26 cellular contexts compared by ENCODE assay signal in genomic region chr16:19783847-19784736, GRCh38.
DNase-seq lines count a peak whose midpoint lies in the region; ATAC-seq and TF ChIP-seq lines count a peak whose summit lies in the region.
"Had no signal": no experiment of that assay in that cellular context is flagged by ENCODE, and none has a peak within 500 bp of the region (broad histone marks: within the 10 kb centered on the region; RNA-seq: fewer than 3 reads in every experiment).

No MANE protein-coding gene starts in this region.

- H3K27me3 ChIP-seq in breast epithelium (no peaks in the 10 kb centered on the region), mammary epithelial cell (ENCODE audit: insufficient read depth, low read length) (no peaks in the 10 kb centered on the region), neural cell (ENCODE audit: insufficient read depth, low read depth, low read length) (no peaks in the 10 kb centered on the region), thyroid gland (no peaks in the 10 kb centered on the region)
- H3K27me3 ChIP-seq: gastrocnemius medialis, transverse colon had no signal

- peak; percentile 34 for ATAC-seq in left ventricle myocardium superior
- ATAC-seq: esophagus mucosa; stimulated activated naive B cell treated with anti-CD40 and anti-IgM and Interleukin-4, amounts not matched to agents 10 μg/mL and 1 μg/mL and 100 μg/mL, for 72 hours; WTC11 had no signal

- no peak for TF ChIP-seq RAD21 in neural cell (conservative IDR thresholded peaks at IDR 0.05)

- H3K9ac ChIP-seq in mammary epithelial cell (ENCODE audit: insufficient read depth, low read length): no peak overlapping the region
- H3K9ac ChIP-seq in neural cell (ENCODE audit: low read length): peak overlapping the region; percentile 18

- H3K9me3 ChIP-seq in breast epithelium (no peaks in the 10 kb centered on the region), mammary epithelial cell (replicated peaks; ENCODE audit: insufficient read depth, low read length) (no peaks in the 10 kb centered on the region), neural cell (ENCODE audit: low read length) (no peaks in the 10 kb centered on the region), thyroid gland (no peaks in the 10 kb centered on the region)
- H3K9me3 ChIP-seq: gastrocnemius medialis, transverse colon had no signal

- H2AFZ ChIP-seq in mammary epithelial cell (ENCODE audit: low read depth, low read length) (no peak overlapping the region), neural cell (ENCODE audit: low read depth, low read length) (no peak overlapping the region)

- TF ChIP-seq EP300 in neural cell (conservative IDR thresholded peaks at IDR 0.05; ENCODE audit: poor library complexity, severe bottlenecking): no peak

- no peaks in the 10 kb centered on the region for H3K36me3 ChIP-seq in breast epithelium
- H3K36me3 ChIP-seq in mammary epithelial cell (ENCODE audit: insufficient read depth, low read length): no peaks in the 10 kb centered on the region
- no peaks in the 10 kb centered on the region for H3K36me3 ChIP-seq in neural cell (ENCODE audit: insufficient read depth, low read length)
- H3K36me3 ChIP-seq in thyroid gland: no peaks in the 10 kb centered on the region
- H3K36me3 ChIP-seq: gastrocnemius medialis, transverse colon had no signal

- no peaks in the 10 kb centered on the region for H3K4me1 ChIP-seq in breast epithelium
- no peaks in the 10 kb centered on the region for H3K4me1 ChIP-seq in mammary epithelial cell (ENCODE audit: insufficient read depth, low read length)
- H3K4me1 ChIP-seq in thyroid gland: peaks cover 0 to 22% of the 10 kb centered on the region in 2 donors

- H3K79me2 ChIP-seq in mammary epithelial cell (ENCODE audit: insufficient read depth, low read length): no peaks in the 10 kb centered on the region
- no peaks in the 10 kb centered on the region for H3K79me2 ChIP-seq in neural cell (replicated peaks; ENCODE audit: insufficient read depth, low read length)

- DNase-seq in breast epithelium (ENCODE audit: low spot score in 2 of 2): no peak
- no peak for DNase-seq in mammary epithelial cell
- DNase-seq in left ventricle myocardium superior: no peak
- DNase-seq in thyroid gland: no peak
- no peak for DNase-seq in NCI-H2081 treated with DMSO at 0.1 percent for 48 hours (lab: John Stamatoyannopoulos, UW)
- no peak for DNase-seq in HPDE6-E6E7 (ENCODE audit: extremely low spot score)
- no peak for DNase-seq in AML-193 (lab: John Stamatoyannopoulos, UW)
- DNase-seq: activated CD4-positive, alpha-beta memory T cell treated with anti-CD3 and anti-CD28 coated beads for 36 hours; activated effector memory CD4-positive, alpha-beta T cell treated with Interleukin-2 at 50 U/mL for 16 hours; activated naive CD8-positive, alpha-beta T cell treated with anti-CD3 and anti-CD28 coated beads, Interleukin-2, amount 10 ng/mL, durations not matched to agents 7 days and 5 days; CD8-positive, alpha-beta memory T cell; DMS153; effector memory CD4-positive, alpha-beta T cell; gastrocnemius medialis; NCI-H187 treated with DMSO at 0.1 percent for 48 hours; NCI-H226; SHP77; stimulated activated CD4-positive, alpha-beta T cell treated with anti-CD3 and anti-CD28 coated beads, Interleukin-12 subunit alpha, Interleukin-12 subunit beta, amount 100 ng/mL, for 4 hours; stimulated activated CD4-positive, alpha-beta T cell treated with anti-CD3 and anti-CD28 coated beads, Interleukin-4, amount 100 ng/mL, for 24 hours; stimulated activated naive B cell treated with anti-CD40 and anti-IgM and Interleukin-4, amounts not matched to agents 10 μg/mL and 1 μg/mL and 100 μg/mL, for 72 hours; T1000; transverse colon had no signal

- CTCF ChIA-PET in mammary epithelial cell (lab: Charles Lee; ENCODE audit: low non-redundant PET): no interaction called here

- TF ChIP-seq CTCF in breast epithelium (IDR thresholded peaks at IDR 0.05) (no peak), mammary epithelial cell (conservative IDR thresholded peaks at IDR 0.05 in 1 of 2, IDR thresholded peaks at IDR 0.05 in 1 of 2; ENCODE audit: extremely low read depth in 1 of 2, insufficient read depth in 1 of 2, low read depth in 1 of 2, low read length in 2 of 2) (no peak), neural cell (IDR thresholded peaks at IDR 0.05; ENCODE audit: poor library complexity, severe bottlenecking) (no peak), thyroid gland (IDR thresholded peaks at IDR 0.05) (no peak)

- no TSS peak for BruUV-seq in mammary epithelial cell (replicated peaks; lab: Mats Ljungman, UMichigan)

- H3K4me2 ChIP-seq in mammary epithelial cell (ENCODE audit: insufficient read depth, low read depth, low read length) (no peak overlapping the region), neural cell (ENCODE audit: low read length) (peak overlapping the region; percentile 21)

- 70% methylated on average over 12 of the region's 12 CpGs for WGBS in mammary epithelial cell (ENCODE audit: low coverage, missing lambda C conversion rate)
- 68 to 72% methylated on average over 12 of the region's 12 CpGs for WGBS in thyroid gland, 2 donors

- H3F3A ChIP-seq in neural cell (ENCODE audit: insufficient read depth, low read length, poor library complexity, severe bottlenecking): peaks cover 8% of the 10 kb centered on the region

- dilution Hi-C loops in mammary epithelial cell (cut with HindIII; ENCODE audit: low sequenced_read_pairs): no loop called here

- H3K4me3 ChIP-seq in breast epithelium (no peak overlapping the region), mammary epithelial cell (replicated peaks in 1 of 3; ENCODE audit: insufficient read depth in 1 of 3, low read depth in 2 of 3, low read length in 3 of 3) (no peak overlapping the region), neural cell (ENCODE audit: low read length) (peak overlapping the region; percentile 23), thyroid gland (replicated peaks in 1 of 3) (no peak overlapping the region)
- H3K4me3 ChIP-seq: gastrocnemius medialis, transverse colon had no signal

- H3K9me2 ChIP-seq in neural cell (ENCODE audit: insufficient read depth, low read length): no peaks in the 10 kb centered on the region

- intact Hi-C loops in breast epithelium (cut with DNase I; ENCODE audit: low total_unique reads) (no loop called here), mammary epithelial cell (cut with micrococcal nuclease) (no loop called here), left ventricle myocardium superior (cut with micrococcal nuclease) (no loop called here), thyroid gland (cut with DNase I) (no loop called here)

- TF ChIP-seq POLR2A in breast epithelium (IDR thresholded peaks at IDR 0.05) (no peak), thyroid gland (IDR thresholded peaks at IDR 0.05) (no peak)

- H3K27ac ChIP-seq in breast epithelium (peak overlapping the region; percentile 54 to 66), mammary epithelial cell (ENCODE audit: insufficient read depth, low read depth, low read length) (no peak overlapping the region), neural cell (ENCODE audit: low read length) (peak overlapping the region; percentile 65), thyroid gland (peak overlapping the region in 2 of 3 donors; percentile 5 to 33)
- H3K27ac ChIP-seq: HL-60, transverse colon had no signal

- in situ Hi-C loops in mammary epithelial cell (cut with MboI; ENCODE audit: low sequenced_read_pairs in 2 of 2): no loop called here

- H4K20me1 ChIP-seq in mammary epithelial cell (ENCODE audit: insufficient read depth, low read length): no peaks in the 10 kb centered on the region
- no peaks in the 10 kb centered on the region for H4K20me1 ChIP-seq in neural cell (ENCODE audit: insufficient read depth)

TF ChIP-seq in neural cell, 6 proteins besides CTCF, POLR2A, EP300 and RAD21:
- TF ChIP-seq SMC3 (conservative IDR thresholded peaks at IDR 0.05; ENCODE audit: poor library complexity): no peak
- TF ChIP-seq POLR2AphosphoS5 (IDR thresholded peaks at IDR 0.05): peak; percentile 61
- peak; percentile 99 for TF ChIP-seq REST (IDR thresholded peaks at IDR 0.05; ENCODE audit: borderline replicate concordance)
